Comparison of ENCODE assay signal across 1 cellular context in the genomic region with DNA sequence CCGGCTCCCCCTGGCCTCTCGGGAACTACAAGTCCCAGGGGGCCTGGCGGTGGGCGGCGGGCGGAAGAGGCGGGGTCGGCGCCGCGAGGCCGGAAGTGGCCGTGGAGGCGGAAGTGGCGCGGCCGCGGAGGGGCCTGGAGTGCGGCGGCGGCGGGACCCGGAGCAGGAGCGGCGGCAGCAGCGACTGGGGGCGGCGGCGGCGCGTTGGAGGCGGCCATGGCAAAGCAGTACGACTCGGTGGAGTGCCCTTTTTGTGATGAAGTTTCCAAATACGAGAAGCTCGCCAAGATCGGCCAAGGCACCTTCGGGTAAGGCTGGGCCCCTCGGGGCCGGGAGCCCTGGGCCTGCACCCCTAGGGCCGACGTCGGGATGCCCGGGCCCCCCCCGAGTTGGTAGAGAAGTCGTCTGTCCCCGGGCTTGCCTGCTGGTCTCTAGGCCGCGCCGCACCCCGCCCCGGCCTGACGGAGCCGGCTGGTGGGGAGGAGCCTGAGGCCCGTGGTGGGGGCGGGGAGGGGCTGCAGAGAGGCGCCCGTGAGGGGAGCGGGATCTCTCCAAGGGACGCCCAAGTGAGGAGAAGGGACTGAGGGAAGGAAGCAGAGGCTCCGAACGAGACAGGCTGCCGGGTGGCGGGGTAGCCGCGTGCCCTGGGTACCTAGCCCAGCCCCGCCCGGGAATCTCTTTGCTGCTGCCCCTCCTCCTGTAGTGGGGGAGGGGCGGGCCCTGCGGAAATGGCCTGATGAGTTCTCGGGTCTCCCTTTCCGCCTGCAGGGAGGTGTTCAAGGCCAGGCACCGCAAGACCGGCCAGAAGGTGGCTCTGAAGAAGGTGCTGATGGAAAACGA.
TF ChIP-seq lines count a peak whose summit lies in the region.

A gene (plus strand): TSS at position 102 of the 840 bp plus-strand sequence. CDS start 115 bp downstream, at position 217.

TF ChIP-seq in K562, 482 proteins besides CTCF, POLR2A, EP300 and RAD21 (continued from another document and continues in another):
- TF ChIP-seq, protein P1, sequence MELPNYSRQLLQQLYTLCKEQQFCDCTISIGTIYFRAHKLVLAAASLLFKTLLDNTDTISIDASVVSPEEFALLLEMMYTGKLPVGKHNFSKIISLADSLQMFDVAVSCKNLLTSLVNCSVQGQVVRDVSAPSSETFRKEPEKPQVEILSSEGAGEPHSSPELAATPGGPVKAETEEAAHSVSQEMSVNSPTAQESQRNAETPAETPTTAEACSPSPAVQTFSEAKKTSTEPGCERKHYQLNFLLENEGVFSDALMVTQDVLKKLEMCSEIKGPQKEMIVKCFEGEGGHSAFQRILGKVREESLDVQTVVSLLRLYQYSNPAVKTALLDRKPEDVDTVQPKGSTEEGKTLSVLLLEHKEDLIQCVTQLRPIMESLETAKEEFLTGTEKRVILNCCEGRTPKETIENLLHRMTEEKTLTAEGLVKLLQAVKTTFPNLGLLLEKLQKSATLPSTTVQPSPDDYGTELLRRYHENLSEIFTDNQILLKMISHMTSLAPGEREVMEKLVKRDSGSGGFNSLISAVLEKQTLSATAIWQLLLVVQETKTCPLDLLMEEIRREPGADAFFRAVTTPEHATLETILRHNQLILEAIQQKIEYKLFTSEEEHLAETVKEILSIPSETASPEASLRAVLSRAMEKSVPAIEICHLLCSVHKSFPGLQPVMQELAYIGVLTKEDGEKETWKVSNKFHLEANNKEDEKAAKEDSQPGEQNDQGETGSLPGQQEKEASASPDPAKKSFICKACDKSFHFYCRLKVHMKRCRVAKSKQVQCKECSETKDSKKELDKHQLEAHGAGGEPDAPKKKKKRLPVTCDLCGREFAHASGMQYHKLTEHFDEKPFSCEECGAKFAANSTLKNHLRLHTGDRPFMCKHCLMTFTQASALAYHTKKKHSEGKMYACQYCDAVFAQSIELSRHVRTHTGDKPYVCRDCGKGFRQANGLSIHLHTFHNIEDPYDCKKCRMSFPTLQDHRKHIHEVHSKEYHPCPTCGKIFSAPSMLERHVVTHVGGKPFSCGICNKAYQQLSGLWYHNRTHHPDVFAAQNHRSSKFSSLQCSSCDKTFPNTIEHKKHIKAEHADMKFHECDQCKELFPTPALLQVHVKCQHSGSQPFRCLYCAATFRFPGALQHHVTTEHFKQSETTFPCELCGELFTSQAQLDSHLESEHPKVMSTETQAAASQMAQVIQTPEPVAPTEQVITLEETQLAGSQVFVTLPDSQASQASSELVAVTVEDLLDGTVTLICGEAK (IDR thresholded peaks at IDR 0.05), result peak; percentile 89
- TF ChIP-seq, protein P1 (CRISPR knock-in tag; IDR thresholded peaks at IDR 0.05), result no peak
- no peak for TF ChIP-seq ZNF133 (CRISPR knock-in tag; IDR thresholded peaks at IDR 0.05)
- no peak for TF ChIP-seq MED1 (CRISPR knock-in tag; IDR thresholded peaks at IDR 0.05; ENCODE audit: borderline replicate concordance)
- peak; percentile 78 to 87 for TF ChIP-seq SIN3A (IDR thresholded peaks at IDR 0.05; ENCODE audit: borderline replicate concordance in 2 of 2, control insufficient read depth in 1 of 2, low read depth in 2 of 2, low read length in 2 of 2)
- no peak for TF ChIP-seq FOXM1 (IDR thresholded peaks at IDR 0.05; ENCODE audit: low read depth)
- TF ChIP-seq FOXM1 (CRISPR knock-in tag; IDR thresholded peaks at IDR 0.05; ENCODE audit: low read depth), result no peak
- TF ChIP-seq FOXJ3 (CRISPR knock-in tag; IDR thresholded peaks at IDR 0.05), result no peak
- TF ChIP-seq ZNF431 (CRISPR knock-in tag; IDR thresholded peaks at IDR 0.05), result no peak
- no peak for TF ChIP-seq TAF9B (IDR thresholded peaks at IDR 0.05; ENCODE audit: partially characterized antibody)
- TF ChIP-seq LCOR (CRISPR knock-in tag; IDR thresholded peaks at IDR 0.05), result no peak
- TF ChIP-seq SPI1 (IDR thresholded peaks at IDR 0.05; ENCODE audit: borderline replicate concordance, low read depth, low read length), result peak; percentile 37; the same call in 1 of the 2 replicates
- 0 out of 2 replicates have a peak, but pooled peaks have one; percentile 8 for TF ChIP-seq ZNF263 (CRISPR knock-in tag; IDR thresholded peaks at IDR 0.05; ENCODE audit: borderline replicate concordance)
- TF ChIP-seq, protein P2, sequence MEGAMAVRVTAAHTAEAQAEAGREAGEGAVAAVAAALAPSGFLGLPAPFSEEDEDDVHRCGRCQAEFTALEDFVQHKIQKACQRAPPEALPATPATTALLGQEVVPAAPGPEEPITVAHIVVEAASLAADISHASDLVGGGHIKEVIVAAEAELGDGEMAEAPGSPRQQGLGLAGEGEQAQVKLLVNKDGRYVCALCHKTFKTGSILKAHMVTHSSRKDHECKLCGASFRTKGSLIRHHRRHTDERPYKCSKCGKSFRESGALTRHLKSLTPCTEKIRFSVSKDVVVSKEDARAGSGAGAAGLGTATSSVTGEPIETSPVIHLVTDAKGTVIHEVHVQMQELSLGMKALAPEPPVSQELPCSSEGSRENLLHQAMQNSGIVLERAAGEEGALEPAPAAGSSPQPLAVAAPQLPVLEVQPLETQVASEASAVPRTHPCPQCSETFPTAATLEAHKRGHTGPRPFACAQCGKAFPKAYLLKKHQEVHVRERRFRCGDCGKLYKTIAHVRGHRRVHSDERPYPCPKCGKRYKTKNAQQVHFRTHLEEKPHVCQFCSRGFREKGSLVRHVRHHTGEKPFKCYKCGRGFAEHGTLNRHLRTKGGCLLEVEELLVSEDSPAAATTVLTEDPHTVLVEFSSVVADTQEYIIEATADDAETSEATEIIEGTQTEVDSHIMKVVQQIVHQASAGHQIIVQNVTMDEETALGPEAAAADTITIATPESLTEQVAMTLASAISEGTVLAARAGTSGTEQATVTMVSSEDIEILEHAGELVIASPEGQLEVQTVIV (CRISPR knock-in tag; IDR thresholded peaks at IDR 0.05; ENCODE audit: borderline replicate concordance), result no peak
- TF ChIP-seq ZNF143 (CRISPR knock-in tag; IDR thresholded peaks at IDR 0.05), result peak; percentile 83
- TF ChIP-seq NR3C1 (CRISPR knock-in tag; IDR thresholded peaks at IDR 0.05), result no peak
- no peak for TF ChIP-seq ELF4 (CRISPR knock-in tag; IDR thresholded peaks at IDR 0.05)
- peak; percentile 86 for TF ChIP-seq EP400 (IDR thresholded peaks at IDR 0.05)
- TF ChIP-seq ILK (tag; IDR thresholded peaks at IDR 0.05; ENCODE audit: borderline replicate concordance, low read depth), result no peak
- TF ChIP-seq KDM1A (IDR thresholded peaks at IDR 0.05), result peak in 1 of 2 experiments; percentile 48; a peak in 1 of 4 replicates
- TF ChIP-seq, protein P3, sequence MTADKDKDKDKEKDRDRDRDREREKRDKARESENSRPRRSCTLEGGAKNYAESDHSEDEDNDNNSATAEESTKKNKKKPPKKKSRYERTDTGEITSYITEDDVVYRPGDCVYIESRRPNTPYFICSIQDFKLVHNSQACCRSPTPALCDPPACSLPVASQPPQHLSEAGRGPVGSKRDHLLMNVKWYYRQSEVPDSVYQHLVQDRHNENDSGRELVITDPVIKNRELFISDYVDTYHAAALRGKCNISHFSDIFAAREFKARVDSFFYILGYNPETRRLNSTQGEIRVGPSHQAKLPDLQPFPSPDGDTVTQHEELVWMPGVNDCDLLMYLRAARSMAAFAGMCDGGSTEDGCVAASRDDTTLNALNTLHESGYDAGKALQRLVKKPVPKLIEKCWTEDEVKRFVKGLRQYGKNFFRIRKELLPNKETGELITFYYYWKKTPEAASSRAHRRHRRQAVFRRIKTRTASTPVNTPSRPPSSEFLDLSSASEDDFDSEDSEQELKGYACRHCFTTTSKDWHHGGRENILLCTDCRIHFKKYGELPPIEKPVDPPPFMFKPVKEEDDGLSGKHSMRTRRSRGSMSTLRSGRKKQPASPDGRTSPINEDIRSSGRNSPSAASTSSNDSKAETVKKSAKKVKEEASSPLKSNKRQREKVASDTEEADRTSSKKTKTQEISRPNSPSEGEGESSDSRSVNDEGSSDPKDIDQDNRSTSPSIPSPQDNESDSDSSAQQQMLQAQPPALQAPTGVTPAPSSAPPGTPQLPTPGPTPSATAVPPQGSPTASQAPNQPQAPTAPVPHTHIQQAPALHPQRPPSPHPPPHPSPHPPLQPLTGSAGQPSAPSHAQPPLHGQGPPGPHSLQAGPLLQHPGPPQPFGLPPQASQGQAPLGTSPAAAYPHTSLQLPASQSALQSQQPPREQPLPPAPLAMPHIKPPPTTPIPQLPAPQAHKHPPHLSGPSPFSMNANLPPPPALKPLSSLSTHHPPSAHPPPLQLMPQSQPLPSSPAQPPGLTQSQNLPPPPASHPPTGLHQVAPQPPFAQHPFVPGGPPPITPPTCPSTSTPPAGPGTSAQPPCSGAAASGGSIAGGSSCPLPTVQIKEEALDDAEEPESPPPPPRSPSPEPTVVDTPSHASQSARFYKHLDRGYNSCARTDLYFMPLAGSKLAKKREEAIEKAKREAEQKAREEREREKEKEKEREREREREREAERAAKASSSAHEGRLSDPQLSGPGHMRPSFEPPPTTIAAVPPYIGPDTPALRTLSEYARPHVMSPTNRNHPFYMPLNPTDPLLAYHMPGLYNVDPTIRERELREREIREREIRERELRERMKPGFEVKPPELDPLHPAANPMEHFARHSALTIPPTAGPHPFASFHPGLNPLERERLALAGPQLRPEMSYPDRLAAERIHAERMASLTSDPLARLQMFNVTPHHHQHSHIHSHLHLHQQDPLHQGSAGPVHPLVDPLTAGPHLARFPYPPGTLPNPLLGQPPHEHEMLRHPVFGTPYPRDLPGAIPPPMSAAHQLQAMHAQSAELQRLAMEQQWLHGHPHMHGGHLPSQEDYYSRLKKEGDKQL (CRISPR knock-in tag; IDR thresholded peaks at IDR 0.05; ENCODE audit: borderline replicate concordance), result no peak
- TF ChIP-seq ZNF696 (CRISPR knock-in tag; conservative IDR thresholded peaks at IDR 0.05), result no peak
- TF ChIP-seq NCOA2 (IDR thresholded peaks at IDR 0.05; ENCODE audit: partially characterized antibody in 2 of 2), result no peak
- TF ChIP-seq ARID1B (IDR thresholded peaks at IDR 0.05), result peak; percentile 47; the same call in 1 of the 2 replicates
- TF ChIP-seq SMARCE1 (IDR thresholded peaks at IDR 0.05), result peak; percentile 68; the same call in 1 of the 2 replicates
- TF ChIP-seq ZNF57 (CRISPR knock-in tag; IDR thresholded peaks at IDR 0.05), result no peak
- TF ChIP-seq MTA3 (IDR thresholded peaks at IDR 0.05; ENCODE audit: borderline replicate concordance), result peak; percentile 46; the same call in 1 of the 2 replicates
- TF ChIP-seq DDX20 (tag; IDR thresholded peaks at IDR 0.05; ENCODE audit: low read depth), result no peak
- TF ChIP-seq, protein P4, sequence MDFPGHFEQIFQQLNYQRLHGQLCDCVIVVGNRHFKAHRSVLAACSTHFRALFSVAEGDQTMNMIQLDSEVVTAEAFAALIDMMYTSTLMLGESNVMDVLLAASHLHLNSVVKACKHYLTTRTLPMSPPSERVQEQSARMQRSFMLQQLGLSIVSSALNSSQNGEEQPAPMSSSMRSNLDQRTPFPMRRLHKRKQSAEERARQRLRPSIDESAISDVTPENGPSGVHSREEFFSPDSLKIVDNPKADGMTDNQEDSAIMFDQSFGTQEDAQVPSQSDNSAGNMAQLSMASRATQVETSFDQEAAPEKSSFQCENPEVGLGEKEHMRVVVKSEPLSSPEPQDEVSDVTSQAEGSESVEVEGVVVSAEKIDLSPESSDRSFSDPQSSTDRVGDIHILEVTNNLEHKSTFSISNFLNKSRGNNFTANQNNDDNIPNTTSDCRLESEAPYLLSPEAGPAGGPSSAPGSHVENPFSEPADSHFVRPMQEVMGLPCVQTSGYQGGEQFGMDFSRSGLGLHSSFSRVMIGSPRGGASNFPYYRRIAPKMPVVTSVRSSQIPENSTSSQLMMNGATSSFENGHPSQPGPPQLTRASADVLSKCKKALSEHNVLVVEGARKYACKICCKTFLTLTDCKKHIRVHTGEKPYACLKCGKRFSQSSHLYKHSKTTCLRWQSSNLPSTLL (IDR thresholded peaks at IDR 0.05), result no peak
- no peak for TF ChIP-seq MIER1 (IDR thresholded peaks at IDR 0.05; ENCODE audit: low read depth)
- TF ChIP-seq CBX3 (IDR thresholded peaks at IDR 0.05; ENCODE audit: borderline replicate concordance in 1 of 2, low read length in 2 of 2), result peak in 1 of 2 experiments; percentile 26; a peak in 1 of 3 replicates
- no peak for TF ChIP-seq TCF7L2 (IDR thresholded peaks at IDR 0.05; ENCODE audit: low read depth, low read length)
- TF ChIP-seq TCFL5 (CRISPR knock-in tag; conservative IDR thresholded peaks at IDR 0.05), result no peak
- TF ChIP-seq CHD2 (IDR thresholded peaks at IDR 0.05; ENCODE audit: low read depth, low read length), result peak; percentile 73; the same call in 1 of the 2 replicates
- TF ChIP-seq EHMT2 (IDR thresholded peaks at IDR 0.05), result no peak
- TF ChIP-seq HNRNPL (IDR thresholded peaks at IDR 0.05; ENCODE audit: low read depth, low read length), result 0 out of 2 replicates have a peak, but pooled peaks have one; percentile 8
- TF ChIP-seq, protein P5, sequence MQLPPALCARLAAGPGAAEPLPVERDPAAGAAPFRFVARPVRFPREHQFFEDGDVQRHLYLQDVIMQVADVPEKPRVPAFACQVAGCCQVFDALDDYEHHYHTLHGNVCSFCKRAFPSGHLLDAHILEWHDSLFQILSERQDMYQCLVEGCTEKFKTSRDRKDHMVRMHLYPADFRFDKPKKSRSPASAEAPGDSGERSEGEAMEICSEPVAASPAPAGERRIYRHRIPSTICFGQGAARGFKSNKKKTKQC (CRISPR knock-in tag; IDR thresholded peaks at IDR 0.05), result peak; percentile 11; the same call in 1 of the 2 replicates
- TF ChIP-seq MAZ (CRISPR knock-in tag; conservative IDR thresholded peaks at IDR 0.05 in 1 of 2, IDR thresholded peaks at IDR 0.05 in 1 of 2), result peak; percentile 70 to 92; a peak in 2 of 4 replicates
